ENCODE assay signal across 20 cellular contexts in genomic region chr17:62600805-62601204, GRCh38. TPM values are rescaled to one million over a fixed set of nuclear protein-coding genes. Genes with fewer than 3 reads are reported as not detected.
DNase-seq lines count a peak whose midpoint lies in the region; ATAC-seq and TF ChIP-seq lines count a peak whose summit lies in the region.
"Had no signal": no experiment of that assay in that cellular context is flagged by ENCODE, and none has a peak within 500 bp of the region (broad histone marks: within the 10 kb centered on the region; RNA-seq: fewer than 3 reads in every experiment).

No MANE protein-coding gene starts in this region.

- no peak overlapping the region for H3K4me3 ChIP-seq in testis
- H3K4me3 ChIP-seq: GM23338, HAP-1, Peyer's patch, SJSA1 had no signal

- no peaks in the 10 kb centered on the region for H3K36me3 ChIP-seq in testis (ENCODE audit: low read depth, missing control alignments)

- H3K9me3 Mint-ChIP-seq in activated T-helper 17 cell treated with anti-CD3 and anti-CD28 coated beads, Interleukin-2, amount 50 U/mL, for 72 hours, result no peaks in the 10 kb centered on the region
- peaks cover 2% of the 10 kb centered on the region for H3K9me3 Mint-ChIP-seq in memory B cell
- no peaks in the 10 kb centered on the region for H3K9me3 Mint-ChIP-seq in stimulated activated effector memory CD8-positive, alpha-beta T cell treated with anti-CD3 and anti-CD28 coated beads, Interleukin-12 subunit alpha, Interleukin-12 subunit beta, amount 100 ng/mL, for 72 hours
- H3K9me3 Mint-ChIP-seq: CD4-positive, CD25-positive, alpha-beta regulatory T cell had no signal

- ATAC-seq in activated T-helper 17 cell treated with anti-CD3 and anti-CD28 coated beads, Interleukin-2, amount 50 U/mL, for 72 hours (replicated peaks), result no peak
- peak; percentile 71 for ATAC-seq in esophagus mucosa
- no peak for ATAC-seq in memory B cell (ENCODE audit: low read depth)
- no peak for ATAC-seq in stimulated activated effector memory CD8-positive, alpha-beta T cell treated with anti-CD3 and anti-CD28 coated beads, Interleukin-12 subunit alpha, Interleukin-12 subunit beta, amount 100 ng/mL, for 72 hours
- ATAC-seq: GM23338 had no signal

- no peaks in the 10 kb centered on the region for H3K4me1 ChIP-seq in testis
- H3K4me1 ChIP-seq: HAP-1, Peyer's patch, SJSA1 had no signal

- peaks cover 84% of the 10 kb centered on the region for H3K36me3 Mint-ChIP-seq in activated T-helper 17 cell treated with anti-CD3 and anti-CD28 coated beads, Interleukin-2, amount 50 U/mL, for 72 hours (ENCODE audit: low read depth)
- H3K36me3 Mint-ChIP-seq in memory B cell, result peaks cover 33% of the 10 kb centered on the region
- H3K36me3 Mint-ChIP-seq in stimulated activated effector memory CD8-positive, alpha-beta T cell treated with anti-CD3 and anti-CD28 coated beads, Interleukin-12 subunit alpha, Interleukin-12 subunit beta, amount 100 ng/mL, for 72 hours, result peaks cover 100% of the 10 kb centered on the region

- H3K4me3 Mint-ChIP-seq in activated T-helper 17 cell treated with anti-CD3 and anti-CD28 coated beads, Interleukin-2, amount 50 U/mL, for 72 hours, result no peak overlapping the region
- H3K4me3 Mint-ChIP-seq in memory B cell, result no peak overlapping the region
- no peak overlapping the region for H3K4me3 Mint-ChIP-seq in stimulated activated effector memory CD8-positive, alpha-beta T cell treated with anti-CD3 and anti-CD28 coated beads, Interleukin-12 subunit alpha, Interleukin-12 subunit beta, amount 100 ng/mL, for 72 hours
- H3K4me3 Mint-ChIP-seq: CD4-positive, CD25-positive, alpha-beta regulatory T cell; GM23338 had no signal

- DNase-seq in memory B cell (ENCODE audit: low spot score in 2 of 2) (no peak), GM19238 (ENCODE audit: insufficient read length, low spot score) (no peak), NCI-H526 treated with DMSO at 0.1 percent for 48 hours (lab: John Stamatoyannopoulos, UW) (no peak), testis (no peak)
- no peak for DNase-seq in stimulated activated effector memory CD8-positive, alpha-beta T cell treated with anti-CD3 and anti-CD28 coated beads, Interleukin-12 subunit alpha, Interleukin-12 subunit beta, amount 100 ng/mL, for 72 hours (ENCODE audit: low spot score in 2 of 2)
- DNase-seq: CD4-positive, CD25-positive, alpha-beta regulatory T cell; COR-L47; DMS79 treated with DMSO at 0.1 percent for 48 hours; NCI-H1092; NCI-H1436; NCI-H187 treated with DMSO at 0.1 percent for 48 hours; NCI-H2107; NCI-H510A treated with DMSO at 0.1 percent for 48 hours; NCI-H774; Peyer's patch had no signal

- H3K4me1 Mint-ChIP-seq in activated T-helper 17 cell treated with anti-CD3 and anti-CD28 coated beads, Interleukin-2, amount 50 U/mL, for 72 hours, result no peaks in the 10 kb centered on the region
- H3K4me1 Mint-ChIP-seq in memory B cell, result no peaks in the 10 kb centered on the region
- H3K4me1 Mint-ChIP-seq in stimulated activated effector memory CD8-positive, alpha-beta T cell treated with anti-CD3 and anti-CD28 coated beads, Interleukin-12 subunit alpha, Interleukin-12 subunit beta, amount 100 ng/mL, for 72 hours, result no peaks in the 10 kb centered on the region
- H3K4me1 Mint-ChIP-seq: GM23338 had no signal

- intact Hi-C loops in testis (cut with DNase I; ENCODE audit: low total_unique reads), result no loop called here

- H3K9me3 ChIP-seq in testis, result no peaks in the 10 kb centered on the region
- H3K9me3 ChIP-seq: HAP-1, Peyer's patch, SJSA1 had no signal

- no peak for TF ChIP-seq POLR2A in testis (IDR thresholded peaks at IDR 0.05)

- H3K27ac Mint-ChIP-seq in activated T-helper 17 cell treated with anti-CD3 and anti-CD28 coated beads, Interleukin-2, amount 50 U/mL, for 72 hours, result peak overlapping the region; percentile 29
- H3K27ac Mint-ChIP-seq in memory B cell, result peak overlapping the region; percentile 62
- H3K27ac Mint-ChIP-seq in stimulated activated effector memory CD8-positive, alpha-beta T cell treated with anti-CD3 and anti-CD28 coated beads, Interleukin-12 subunit alpha, Interleukin-12 subunit beta, amount 100 ng/mL, for 72 hours, result peak overlapping the region; percentile 43
- H3K27ac Mint-ChIP-seq: GM23338 had no signal

- no peak for TF ChIP-seq CTCF in testis (IDR thresholded peaks at IDR 0.05)

- no peak overlapping the region for H3K27ac ChIP-seq in testis
- H3K27ac ChIP-seq: Peyer's patch, SJSA1 had no signal

- no peaks in the 10 kb centered on the region for H3K27me3 ChIP-seq in testis
- H3K27me3 ChIP-seq: Peyer's patch, SJSA1 had no signal

- WGBS in testis, 2 donors, result 52 to 76% methylated on average over 1 of the region's 1 CpG

- no peaks in the 10 kb centered on the region for H3K27me3 Mint-ChIP-seq in activated T-helper 17 cell treated with anti-CD3 and anti-CD28 coated beads, Interleukin-2, amount 50 U/mL, for 72 hours
- no peaks in the 10 kb centered on the region for H3K27me3 Mint-ChIP-seq in memory B cell
- H3K27me3 Mint-ChIP-seq: CD4-positive, CD25-positive, alpha-beta regulatory T cell had no signal

RNA-seq across cellular contexts. Expression of gene MRC2, which starts 26.7 kb away (rescaled TPM):
- total RNA-seq in activated T-helper 17 cell treated with anti-CD3 and anti-CD28 coated beads, Interleukin-2, amount 50 U/mL, for 72 hours, result 10 to 100 TPM; 21.0 to 22.2 TPM
- total RNA-seq in esophagus mucosa (34.0 TPM), testis (10 to 100 TPM; 32.9 to 40.3 TPM)
- 60.9 TPM for polyA plus RNA-seq in testis (ENCODE audit: insufficient read depth, low read depth, low replicate concordance)
